ENCODE assay signal across 14 cellular contexts in genomic region chr13:46893221-46893620, GRCh38. TPM values are rescaled to one million over a fixed set of nuclear protein-coding genes. Genes with fewer than 3 reads are reported as not detected.
DNase-seq lines count a peak whose midpoint lies in the region; ATAC-seq and TF ChIP-seq lines count a peak whose summit lies in the region.
"Had no signal": no experiment of that assay in that cellular context is flagged by ENCODE, and none has a peak within 500 bp of the region (broad histone marks: within the 10 kb centered on the region; RNA-seq: fewer than 3 reads in every experiment).

No MANE protein-coding gene starts in this region.

- no peaks in the 10 kb centered on the region for H3K36me3 ChIP-seq in mammary epithelial cell (ENCODE audit: insufficient read depth, low read length)
- peaks cover 0 to 2% of the 10 kb centered on the region in 2 donors for H3K36me3 ChIP-seq in aorta (ENCODE audit: control insufficient read depth in 1 of 2, insufficient read depth in 2 of 2, low read length in 1 of 2)
- H3K36me3 ChIP-seq: BLaER1 treated with 17β-estradiol and CSF1 and Interleukin-3, amounts not matched to agents 10 nM and 100 nM; SJCRH30 had no signal

- H3K4me1 Mint-ChIP-seq in activated naive CD8-positive, alpha-beta T cell (ENCODE audit: low read depth): peaks cover 33% of the 10 kb centered on the region
- peaks cover 23% of the 10 kb centered on the region for H3K4me1 Mint-ChIP-seq in activated naive CD8-positive, alpha-beta T cell treated with anti-CD3 and anti-CD28 coated beads for 36 hours
- H3K4me1 Mint-ChIP-seq in natural killer cell treated with Interleukin-12 subunit alpha and Interleukin-12 subunit beta and Interleukin-15 and Interleukin-18, amount 100 ng/mL, for 72 hours (ENCODE audit: low read depth in 2 of 2): peaks cover 10 to 15% of the 10 kb centered on the region in 2 donors

- H3K4me2 ChIP-seq in mammary epithelial cell (ENCODE audit: insufficient read depth, low read depth, low read length): no peak overlapping the region

- H3K36me3 Mint-ChIP-seq in activated naive CD8-positive, alpha-beta T cell: no peaks in the 10 kb centered on the region
- H3K36me3 Mint-ChIP-seq in activated naive CD8-positive, alpha-beta T cell treated with anti-CD3 and anti-CD28 coated beads for 36 hours: no peaks in the 10 kb centered on the region
- H3K36me3 Mint-ChIP-seq in natural killer cell treated with Interleukin-12 subunit alpha and Interleukin-12 subunit beta and Interleukin-15 and Interleukin-18, amount 100 ng/mL, for 72 hours: no peaks in the 10 kb centered on the region

- 0% methylated on average over 4 of the region's 4 CpGs for WGBS in mammary epithelial cell (ENCODE audit: low coverage, missing lambda C conversion rate)
- WGBS in aorta, 2 donors: 10 to 11% methylated on average over 4 of the region's 4 CpGs

- dilution Hi-C loops in mammary epithelial cell (cut with HindIII; ENCODE audit: low sequenced_read_pairs): loop anchor here (5.0 kb wide), 1 partner anchor 79 kb away; no protein-coding TSS in a partner anchor

- H3K27ac Mint-ChIP-seq in activated naive CD8-positive, alpha-beta T cell: no peak overlapping the region
- H3K27ac Mint-ChIP-seq in activated naive CD8-positive, alpha-beta T cell treated with anti-CD3 and anti-CD28 coated beads for 36 hours: no peak overlapping the region
- no peak overlapping the region for H3K27ac Mint-ChIP-seq in natural killer cell treated with Interleukin-12 subunit alpha and Interleukin-12 subunit beta and Interleukin-15 and Interleukin-18, amount 100 ng/mL, for 72 hours

- intact Hi-C loops in mammary epithelial cell (cut with micrococcal nuclease): loop anchor here (5.0 to 10.0 kb wide), 4 partner anchors 54 to 712 kb away; no protein-coding TSS in a partner anchor
- intact Hi-C loops in aorta (cut with DNase I): loop anchor here (10.0 kb wide), 4 partner anchors 118 to 442 kb away; no protein-coding TSS in a partner anchor

- DNase-seq in activated naive CD8-positive, alpha-beta T cell treated with anti-CD3 and anti-CD28 coated beads for 36 hours: no peak
- DNase-seq in mammary epithelial cell: no peak
- no peak for DNase-seq in natural killer cell treated with Interleukin-12 subunit alpha and Interleukin-12 subunit beta and Interleukin-15 and Interleukin-18, amount 100 ng/mL, for 72 hours (ENCODE audit: low spot score)
- DNase-seq in aorta: no peak
- DNase-seq in activated CD4-positive, CD25-positive, alpha-beta regulatory T cell (lab: John Stamatoyannopoulos, UW): no peak
- DNase-seq in stimulated activated CD4-positive, alpha-beta T cell treated with anti-CD3 and anti-CD28 coated beads, Interleukin-15, amount 100 ng/mL, for 24 hours: no peak
- DNase-seq: activated CD4-positive, alpha-beta T cell treated with anti-CD3 and anti-CD28 coated beads, Interleukin-2, amount 50 U/mL, for 4 hours had no signal

- peak overlapping the region; percentile 93 for H2AFZ ChIP-seq in mammary epithelial cell (ENCODE audit: low read depth, low read length)

- no peak for TF ChIP-seq CTCF in mammary epithelial cell (conservative IDR thresholded peaks at IDR 0.05 in 1 of 2, IDR thresholded peaks at IDR 0.05 in 1 of 2; ENCODE audit: extremely low read depth in 1 of 2, insufficient read depth in 1 of 2, low read depth in 1 of 2, low read length in 2 of 2)

- no peak for ATAC-seq in natural killer cell treated with Interleukin-12 subunit alpha and Interleukin-12 subunit beta and Interleukin-15 and Interleukin-18, amount 100 ng/mL, for 72 hours
- ATAC-seq in aorta (ENCODE audit: low FRiP score) (no peak), GM21390 (IDR thresholded peaks at IDR 0.05; ENCODE audit: unreplicated experiment) (no peak)

- peaks cover 6% of the 10 kb centered on the region for H3K27me3 ChIP-seq in mammary epithelial cell (ENCODE audit: insufficient read depth, low read length)
- no peaks in the 10 kb centered on the region for H3K27me3 ChIP-seq in aorta (ENCODE audit: control insufficient read depth in 1 of 2, insufficient read depth in 2 of 2, low read length in 1 of 2)
- H3K27me3 ChIP-seq: BLaER1 treated with 17β-estradiol and CSF1 and Interleukin-3, amounts not matched to agents 10 nM and 100 nM; SJCRH30 had no signal

- in situ Hi-C loops in mammary epithelial cell (cut with MboI; ENCODE audit: low sequenced_read_pairs in 2 of 2): no loop called here

- no peaks in the 10 kb centered on the region for H3K79me2 ChIP-seq in mammary epithelial cell (ENCODE audit: insufficient read depth, low read length)

- peaks cover 36% of the 10 kb centered on the region for H3K27me3 Mint-ChIP-seq in activated naive CD8-positive, alpha-beta T cell
- peaks cover 74% of the 10 kb centered on the region for H3K27me3 Mint-ChIP-seq in activated naive CD8-positive, alpha-beta T cell treated with anti-CD3 and anti-CD28 coated beads for 36 hours
- H3K27me3 Mint-ChIP-seq in natural killer cell treated with Interleukin-12 subunit alpha and Interleukin-12 subunit beta and Interleukin-15 and Interleukin-18, amount 100 ng/mL, for 72 hours: peaks cover 43 to 83% of the 10 kb centered on the region in 2 donors

- no peaks in the 10 kb centered on the region for H3K9me3 Mint-ChIP-seq in activated naive CD8-positive, alpha-beta T cell (ENCODE audit: low read depth)
- H3K9me3 Mint-ChIP-seq in activated naive CD8-positive, alpha-beta T cell treated with anti-CD3 and anti-CD28 coated beads for 36 hours: no peaks in the 10 kb centered on the region
- H3K9me3 Mint-ChIP-seq in natural killer cell treated with Interleukin-12 subunit alpha and Interleukin-12 subunit beta and Interleukin-15 and Interleukin-18, amount 100 ng/mL, for 72 hours: no peaks in the 10 kb centered on the region

- H3K27ac ChIP-seq in mammary epithelial cell (ENCODE audit: insufficient read depth, low read depth, low read length): no peak overlapping the region
- no peak overlapping the region for H3K27ac ChIP-seq in aorta (ENCODE audit: low read depth in 1 of 2, low read length in 2 of 2)
- H3K27ac ChIP-seq: BLaER1 treated with 17β-estradiol and CSF1 and Interleukin-3, amounts not matched to agents 10 nM and 100 nM; epithelial cell of prostate; SJCRH30 had no signal

- no TSS peak for BruUV-seq in mammary epithelial cell (replicated peaks; lab: Mats Ljungman, UMichigan)

- H3K4me1 ChIP-seq in mammary epithelial cell (ENCODE audit: insufficient read depth, low read length) (peaks cover 4% of the 10 kb centered on the region), aorta (ENCODE audit: control insufficient read depth in 1 of 2, insufficient read depth in 2 of 2, low read length in 2 of 2) (no peaks in the 10 kb centered on the region)

- no peak overlapping the region for H3K4me3 ChIP-seq in mammary epithelial cell (replicated peaks in 1 of 3; ENCODE audit: insufficient read depth in 1 of 3, low read depth in 2 of 3, low read length in 3 of 3)
- H3K4me3 ChIP-seq in aorta (ENCODE audit: low read length in 2 of 2): peak overlapping the region; percentile 62 to 77

- no peaks in the 10 kb centered on the region for H4K20me1 ChIP-seq in mammary epithelial cell (ENCODE audit: insufficient read depth, low read length)
- H4K20me1 ChIP-seq: BLaER1 treated with 17β-estradiol and CSF1 and Interleukin-3, amounts not matched to agents 10 nM and 100 nM had no signal

- H3K4me3 Mint-ChIP-seq in activated naive CD8-positive, alpha-beta T cell: peak overlapping the region; percentile 79
- H3K4me3 Mint-ChIP-seq in activated naive CD8-positive, alpha-beta T cell treated with anti-CD3 and anti-CD28 coated beads for 36 hours: no peak overlapping the region
- H3K4me3 Mint-ChIP-seq in natural killer cell treated with Interleukin-12 subunit alpha and Interleukin-12 subunit beta and Interleukin-15 and Interleukin-18, amount 100 ng/mL, for 72 hours: peak overlapping the region; percentile 65

- no peaks in the 10 kb centered on the region for H3K9me3 ChIP-seq in mammary epithelial cell (replicated peaks; ENCODE audit: insufficient read depth, low read length)
- no peaks in the 10 kb centered on the region for H3K9me3 ChIP-seq in aorta (ENCODE audit: control insufficient read depth, low read length)
- H3K9me3 ChIP-seq: BLaER1 treated with 17β-estradiol and CSF1 and Interleukin-3, amounts not matched to agents 10 nM and 100 nM; SJCRH30 had no signal

- CTCF ChIA-PET in mammary epithelial cell (lab: Charles Lee; ENCODE audit: low non-redundant PET): interaction anchor here (0.5 to 0.6 kb wide), 2 partner anchors 13 to 54 kb away, joined by 3 read pairs; no protein-coding TSS in a partner anchor

- no peak overlapping the region for H3K9ac ChIP-seq in mammary epithelial cell (ENCODE audit: insufficient read depth, low read length)

RNA-seq across cellular contexts. Expression of gene HTR2A, which starts 3.6 kb away (rescaled TPM):
- not detected for total RNA-seq in activated naive CD8-positive, alpha-beta T cell treated with anti-CD3 and anti-CD28 coated beads for 36 hours
- total RNA-seq in mammary epithelial cell: under 1 TPM in 1 of 2 donors, not detected in 1; 0.33 TPM
- polyA plus RNA-seq in mammary epithelial cell: not detected
- not detected for polyA minus RNA-seq in mammary epithelial cell
- total RNA-seq in natural killer cell treated with Interleukin-12 subunit alpha and Interleukin-12 subunit beta and Interleukin-15 and Interleukin-18, amount 100 ng/mL, for 72 hours: not detected
- 10 to 100 TPM in 1 of 2 donors, 1 to 10 TPM in 1; 4.7 to 10.8 TPM for total RNA-seq in aorta
- under 1 TPM; 0.61 to 0.75 TPM for polyA plus RNA-seq in aorta
- total RNA-seq: NCI-H460 had no signal
- polyA plus RNA-seq: keratinocyte had no signal

Comparison
In these comparisons a context has a peak if more than half of its experiments do, and no peak if none do; other contexts are left out.
1. H3K4me3 ChIP-seq: peak in aorta (2 of 2); none in mammary epithelial cell (0 of 3).
2. RNA of gene HTR2A, which starts 3.6 kb away (total RNA-seq): 4.7 to 10.8 TPM in aorta; 0.33 TPM in mammary epithelial cell, not detected in activated naive CD8-positive, alpha-beta T cell treated with anti-CD3 and anti-CD28 coated beads for 36 hours and not detected in natural killer cell treated with Interleukin-12 subunit alpha and Interleukin-12 subunit beta and Interleukin-15 and Interleukin-18, amount 100 ng/mL, for 72 hours; every median in the first group is over 4 times any median in the second.